In the genomic region with DNA sequence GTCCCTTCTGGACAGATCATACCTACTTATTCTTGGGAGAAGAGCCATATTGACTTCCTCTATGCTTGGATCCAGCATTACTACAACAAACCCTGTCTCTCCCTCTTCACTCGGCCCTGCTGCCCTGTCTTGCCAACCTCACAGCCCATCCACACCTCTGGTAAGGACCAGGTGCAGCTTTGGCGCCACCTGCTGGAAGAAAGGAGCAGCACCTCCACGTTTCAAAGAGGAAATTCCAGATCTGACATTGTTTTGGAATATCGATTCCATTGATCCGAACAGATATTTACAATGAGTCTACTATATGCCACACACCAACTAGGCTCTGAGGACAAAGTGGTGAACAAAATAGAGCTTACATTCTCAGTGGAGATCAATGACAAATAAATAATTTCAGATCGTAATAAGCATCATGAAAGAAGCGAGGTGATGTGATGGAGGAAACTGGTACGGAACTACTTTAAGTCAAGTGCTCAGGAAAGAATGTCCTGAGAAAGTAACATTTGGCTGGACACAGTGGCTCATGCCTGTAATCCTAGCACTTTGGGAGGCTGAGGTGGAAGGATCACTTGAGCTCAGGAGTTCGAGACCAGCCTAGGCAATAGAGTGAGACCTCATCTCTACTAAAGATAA, we compare ENCODE assay signal across 1 cellular context.
A peak's percentile ranks its signal among the peaks of the same experiment; 100 is the strongest.
TF ChIP-seq lines count a peak whose summit lies in the region.

No MANE protein-coding gene starts in this region.

TF ChIP-seq in K562, 482 proteins besides CTCF, POLR2A, EP300 and RAD21 (continued from another document and continues in another):
- TF ChIP-seq FOXO4 (CRISPR knock-in tag; IDR thresholded peaks at IDR 0.05) (no peak), ESRRA (IDR thresholded peaks at IDR 0.05; ENCODE audit: borderline replicate concordance, low read depth) (0 out of 2 replicates have a peak, but pooled peaks have one; percentile 18), MYNN (IDR thresholded peaks at IDR 0.05) (0 out of 2 replicates have a peak, but pooled peaks have one; percentile 31), MYNN (CRISPR knock-in tag; IDR thresholded peaks at IDR 0.05) (no peak), MAZ (CRISPR knock-in tag; conservative IDR thresholded peaks at IDR 0.05 in 1 of 2, IDR thresholded peaks at IDR 0.05 in 1 of 2) (0 out of 4 replicates have a peak, but pooled peaks of 1 of the 2 experiments have one; percentile 21), SAFB2 (IDR thresholded peaks at IDR 0.05; ENCODE audit: borderline replicate concordance, low read depth, low read length, severe bottlenecking) (no peak), NR2C2 (CRISPR knock-in tag; IDR thresholded peaks at IDR 0.05) (no peak), NR2C2 (tag; IDR thresholded peaks at IDR 0.05) (no peak), KDM4B (IDR thresholded peaks at IDR 0.05; ENCODE audit: borderline replicate concordance in 2 of 2, low read depth in 1 of 2) (no peak), CTBP1 (IDR thresholded peaks at IDR 0.05; ENCODE audit: borderline replicate concordance) (peak; percentile 75), CC2D1A (IDR thresholded peaks at IDR 0.05) (peak; percentile 81), E4F1 (CRISPR knock-in tag; IDR thresholded peaks at IDR 0.05; ENCODE audit: borderline replicate concordance) (no peak), SIN3A (IDR thresholded peaks at IDR 0.05; ENCODE audit: borderline replicate concordance in 2 of 2, control insufficient read depth in 1 of 2, low read depth in 2 of 2, low read length in 2 of 2) (no peak), ARID2 (IDR thresholded peaks at IDR 0.05) (peak; percentile 94), DIDO1 (tag; IDR thresholded peaks at IDR 0.05; ENCODE audit: low read depth) (no peak), RERE (CRISPR knock-in tag; IDR thresholded peaks at IDR 0.05; ENCODE audit: borderline replicate concordance) (no peak), MTA3 (IDR thresholded peaks at IDR 0.05; ENCODE audit: borderline replicate concordance) (no peak; the same call in 1 of the 2 replicates), EP400 (IDR thresholded peaks at IDR 0.05) (no peak), SMC3 (conservative IDR thresholded peaks at IDR 0.05; ENCODE audit: insufficient read depth, low read depth, low read length) (peak; percentile 98), ZNF124 (CRISPR knock-in tag; IDR thresholded peaks at IDR 0.05) (no peak), HDGF (IDR thresholded peaks at IDR 0.05) (0 out of 2 replicates have a peak, but pooled peaks have one; percentile 38), ZKSCAN8 (CRISPR knock-in tag; IDR thresholded peaks at IDR 0.05) (no peak), MAFK (IDR thresholded peaks at IDR 0.05; ENCODE audit: low read length) (no peak), TAF9B (IDR thresholded peaks at IDR 0.05; ENCODE audit: partially characterized antibody) (no peak), GATAD2A (IDR thresholded peaks at IDR 0.05) (no peak), PHF20 (IDR thresholded peaks at IDR 0.05; ENCODE audit: partially characterized antibody) (no peak), XRCC5 (IDR thresholded peaks at IDR 0.05; ENCODE audit: low read depth, low read length) (no peak)
- TF ChIP-seq, protein P1, sequence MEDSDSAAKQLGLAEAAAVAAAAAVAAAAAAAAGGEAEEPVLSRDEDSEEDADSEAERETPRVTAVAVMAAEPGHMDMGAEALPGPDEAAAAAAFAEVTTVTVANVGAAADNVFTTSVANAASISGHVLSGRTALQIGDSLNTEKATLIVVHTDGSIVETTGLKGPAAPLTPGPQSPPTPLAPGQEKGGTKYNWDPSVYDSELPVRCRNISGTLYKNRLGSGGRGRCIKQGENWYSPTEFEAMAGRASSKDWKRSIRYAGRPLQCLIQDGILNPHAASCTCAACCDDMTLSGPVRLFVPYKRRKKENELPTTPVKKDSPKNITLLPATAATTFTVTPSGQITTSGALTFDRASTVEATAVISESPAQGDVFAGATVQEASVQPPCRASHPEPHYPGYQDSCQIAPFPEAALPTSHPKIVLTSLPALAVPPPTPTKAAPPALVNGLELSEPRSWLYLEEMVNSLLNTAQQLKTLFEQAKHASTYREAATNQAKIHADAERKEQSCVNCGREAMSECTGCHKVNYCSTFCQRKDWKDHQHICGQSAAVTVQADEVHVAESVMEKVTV (CRISPR knock-in tag; IDR thresholded peaks at IDR 0.05) = peak; percentile 97
- TF ChIP-seq, protein P2, sequence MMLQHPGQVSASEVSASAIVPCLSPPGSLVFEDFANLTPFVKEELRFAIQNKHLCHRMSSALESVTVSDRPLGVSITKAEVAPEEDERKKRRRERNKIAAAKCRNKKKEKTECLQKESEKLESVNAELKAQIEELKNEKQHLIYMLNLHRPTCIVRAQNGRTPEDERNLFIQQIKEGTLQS (IDR thresholded peaks at IDR 0.05) = no peak
- TF ChIP-seq, protein P2 (CRISPR knock-in tag; conservative IDR thresholded peaks at IDR 0.05) = 0 out of 2 replicates have a peak, but pooled peaks have one; percentile 40
- TF ChIP-seq, protein P3, sequence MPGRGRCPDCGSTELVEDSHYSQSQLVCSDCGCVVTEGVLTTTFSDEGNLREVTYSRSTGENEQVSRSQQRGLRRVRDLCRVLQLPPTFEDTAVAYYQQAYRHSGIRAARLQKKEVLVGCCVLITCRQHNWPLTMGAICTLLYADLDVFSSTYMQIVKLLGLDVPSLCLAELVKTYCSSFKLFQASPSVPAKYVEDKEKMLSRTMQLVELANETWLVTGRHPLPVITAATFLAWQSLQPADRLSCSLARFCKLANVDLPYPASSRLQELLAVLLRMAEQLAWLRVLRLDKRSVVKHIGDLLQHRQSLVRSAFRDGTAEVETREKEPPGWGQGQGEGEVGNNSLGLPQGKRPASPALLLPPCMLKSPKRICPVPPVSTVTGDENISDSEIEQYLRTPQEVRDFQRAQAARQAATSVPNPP (IDR thresholded peaks at IDR 0.05; ENCODE audit: borderline replicate concordance, insufficient read depth, insufficient read length) = no peak
- TF ChIP-seq, protein P4, sequence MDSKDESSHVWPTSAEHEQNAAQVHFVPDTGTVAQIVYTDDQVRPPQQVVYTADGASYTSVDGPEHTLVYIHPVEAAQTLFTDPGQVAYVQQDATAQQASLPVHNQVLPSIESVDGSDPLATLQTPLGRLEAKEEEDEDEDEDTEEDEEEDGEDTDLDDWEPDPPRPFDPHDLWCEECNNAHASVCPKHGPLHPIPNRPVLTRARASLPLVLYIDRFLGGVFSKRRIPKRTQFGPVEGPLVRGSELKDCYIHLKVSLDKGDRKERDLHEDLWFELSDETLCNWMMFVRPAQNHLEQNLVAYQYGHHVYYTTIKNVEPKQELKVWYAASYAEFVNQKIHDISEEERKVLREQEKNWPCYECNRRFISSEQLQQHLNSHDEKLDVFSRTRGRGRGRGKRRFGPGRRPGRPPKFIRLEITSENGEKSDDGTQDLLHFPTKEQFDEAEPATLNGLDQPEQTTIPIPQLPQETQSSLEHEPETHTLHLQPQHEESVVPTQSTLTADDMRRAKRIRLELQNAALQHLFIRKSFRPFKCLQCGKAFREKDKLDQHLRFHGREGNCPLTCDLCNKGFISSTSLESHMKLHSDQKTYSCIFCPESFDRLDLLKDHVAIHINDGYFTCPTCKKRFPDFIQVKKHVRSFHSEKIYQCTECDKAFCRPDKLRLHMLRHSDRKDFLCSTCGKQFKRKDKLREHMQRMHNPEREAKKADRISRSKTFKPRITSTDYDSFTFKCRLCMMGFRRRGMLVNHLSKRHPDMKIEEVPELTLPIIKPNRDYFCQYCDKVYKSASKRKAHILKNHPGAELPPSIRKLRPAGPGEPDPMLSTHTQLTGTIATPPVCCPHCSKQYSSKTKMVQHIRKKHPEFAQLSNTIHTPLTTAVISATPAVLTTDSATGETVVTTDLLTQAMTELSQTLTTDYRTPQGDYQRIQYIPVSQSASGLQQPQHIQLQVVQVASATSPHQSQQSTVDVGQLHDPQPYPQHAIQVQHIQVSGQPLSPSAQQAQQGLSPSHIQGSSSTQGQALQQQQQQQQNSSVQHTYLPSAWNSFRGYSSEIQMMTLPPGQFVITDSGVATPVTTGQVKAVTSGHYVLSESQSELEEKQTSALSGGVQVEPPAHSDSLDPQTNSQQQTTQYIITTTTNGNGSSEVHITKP (IDR thresholded peaks at IDR 0.05; ENCODE audit: partially characterized antibody) = no peak
